Comparison of ENCODE assay signal across 3 cellular contexts in the genomic region with DNA sequence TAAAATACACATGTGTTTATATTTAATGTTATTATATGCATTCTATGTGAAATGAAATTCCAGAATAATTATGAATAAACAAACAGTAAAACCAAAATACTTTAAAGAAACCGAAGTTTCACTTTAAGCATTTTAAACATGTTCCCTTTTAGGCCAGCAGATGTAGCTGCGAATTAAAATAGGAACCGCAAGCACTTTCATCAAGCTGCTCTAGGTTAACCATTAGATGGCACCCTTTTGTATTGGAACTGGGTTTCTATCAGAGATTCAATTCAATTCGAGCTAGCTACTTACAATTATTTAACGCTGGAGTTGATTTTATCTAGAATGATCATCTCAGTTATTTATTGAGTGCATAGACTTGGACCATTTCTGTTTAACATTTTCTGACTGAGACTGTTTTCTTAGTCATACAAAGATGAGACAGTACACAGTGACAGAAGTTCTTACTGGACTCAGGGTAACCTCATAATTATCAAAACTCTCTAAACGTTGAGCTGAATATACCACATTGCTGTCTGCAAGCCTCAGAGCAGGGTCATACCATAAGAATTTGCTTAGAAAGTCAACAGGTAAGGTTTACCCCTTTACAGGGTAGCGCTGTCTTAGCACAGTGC.
TF ChIP-seq lines count a peak whose summit lies in the region.

No MANE protein-coding gene starts in this region.

TF ChIP-seq in GM12891, 5 proteins besides CTCF, POLR2A, EP300 and RAD21:
- TF ChIP-seq SPI1 (IDR thresholded peaks at IDR 0.05; ENCODE audit: low read depth, low read length) (peak; percentile 14; the same call in 1 of the 2 replicates), POU2F2 (IDR thresholded peaks at IDR 0.05; ENCODE audit: low read depth, low read length) (no peak), POLR2AphosphoS5 (IDR thresholded peaks at IDR 0.05; ENCODE audit: low read depth, low read length) (no peak), PAX5 (IDR thresholded peaks at IDR 0.05; ENCODE audit: insufficient read depth, low read length, severe bottlenecking) (no peak), TAF1 (IDR thresholded peaks at IDR 0.05; ENCODE audit: low read depth, low read length) (no peak)

TF ChIP-seq in HCT116, 20 proteins besides CTCF, POLR2A, EP300 and RAD21:
- TF ChIP-seq SP1 (IDR thresholded peaks at IDR 0.05; ENCODE audit: low read depth) (peak; percentile 33; the same call in 1 of the 2 replicates), REST (IDR thresholded peaks at IDR 0.05; ENCODE audit: low read depth) (no peak), CEBPB (IDR thresholded peaks at IDR 0.05; ENCODE audit: low read depth) (no peak; the same call in 1 of the 2 replicates), FOSL1 (IDR thresholded peaks at IDR 0.05; ENCODE audit: low read depth) (0 out of 2 replicates have a peak, but pooled peaks have one; percentile 9), EGR1 (IDR thresholded peaks at IDR 0.05; ENCODE audit: low read depth) (no peak), SRF (IDR thresholded peaks at IDR 0.05; ENCODE audit: low read depth) (no peak), ELF1 (IDR thresholded peaks at IDR 0.05; ENCODE audit: borderline replicate concordance, low read depth) (no peak), SIN3A (IDR thresholded peaks at IDR 0.05; ENCODE audit: low read depth) (no peak; the same call in 1 of the 2 replicates), JUND (IDR thresholded peaks at IDR 0.05) (0 out of 2 replicates have a peak, but pooled peaks have one; percentile 11), ZFX (IDR thresholded peaks at IDR 0.05) (no peak), POLR2AphosphoS5 (IDR thresholded peaks at IDR 0.05; ENCODE audit: low read depth, low read length) (no peak), CBX3 (IDR thresholded peaks at IDR 0.05; ENCODE audit: low read depth) (no peak), EZH2phosphoT487 (IDR thresholded peaks at IDR 0.05; ENCODE audit: borderline replicate concordance) (no peak), YY1 (IDR thresholded peaks at IDR 0.05; ENCODE audit: extremely low read depth, insufficient replicate concordance, low read depth, low read length) (no peak), ATF3 (IDR thresholded peaks at IDR 0.05) (no peak), TCF7L2 (IDR thresholded peaks at IDR 0.05; ENCODE audit: borderline replicate concordance, extremely low read depth, insufficient read depth, insufficient read length) (no peak), EZH2 (IDR thresholded peaks at IDR 0.05) (no peak), ZNF274 (IDR thresholded peaks at IDR 0.05; ENCODE audit: low read depth, low read length) (no peak)
- TF ChIP-seq, protein P1, sequence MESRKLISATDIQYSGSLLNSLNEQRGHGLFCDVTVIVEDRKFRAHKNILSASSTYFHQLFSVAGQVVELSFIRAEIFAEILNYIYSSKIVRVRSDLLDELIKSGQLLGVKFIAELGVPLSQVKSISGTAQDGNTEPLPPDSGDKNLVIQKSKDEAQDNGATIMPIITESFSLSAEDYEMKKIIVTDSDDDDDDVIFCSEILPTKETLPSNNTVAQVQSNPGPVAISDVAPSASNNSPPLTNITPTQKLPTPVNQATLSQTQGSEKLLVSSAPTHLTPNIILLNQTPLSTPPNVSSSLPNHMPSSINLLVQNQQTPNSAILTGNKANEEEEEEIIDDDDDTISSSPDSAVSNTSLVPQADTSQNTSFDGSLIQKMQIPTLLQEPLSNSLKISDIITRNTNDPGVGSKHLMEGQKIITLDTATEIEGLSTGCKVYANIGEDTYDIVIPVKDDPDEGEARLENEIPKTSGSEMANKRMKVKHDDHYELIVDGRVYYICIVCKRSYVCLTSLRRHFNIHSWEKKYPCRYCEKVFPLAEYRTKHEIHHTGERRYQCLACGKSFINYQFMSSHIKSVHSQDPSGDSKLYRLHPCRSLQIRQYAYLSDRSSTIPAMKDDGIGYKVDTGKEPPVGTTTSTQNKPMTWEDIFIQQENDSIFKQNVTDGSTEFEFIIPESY (IDR thresholded peaks at IDR 0.05; ENCODE audit: extremely low read depth, insufficient replicate concordance, low read length), result no peak
- TF ChIP-seq, protein P2, sequence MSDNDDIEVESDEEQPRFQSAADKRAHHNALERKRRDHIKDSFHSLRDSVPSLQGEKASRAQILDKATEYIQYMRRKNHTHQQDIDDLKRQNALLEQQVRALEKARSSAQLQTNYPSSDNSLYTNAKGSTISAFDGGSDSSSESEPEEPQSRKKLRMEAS (IDR thresholded peaks at IDR 0.05), result 0 out of 2 replicates have a peak, but pooled peaks have one; percentile 18

TF ChIP-seq in endothelial cell of umbilical vein, 7 proteins besides CTCF, POLR2A, EP300 and RAD21:
- no peak for TF ChIP-seq JUN (IDR thresholded peaks at IDR 0.05; ENCODE audit: borderline replicate concordance, insufficient read depth, insufficient read length, low read depth)
- peak; percentile 16 for TF ChIP-seq GATA2 (IDR thresholded peaks at IDR 0.05; ENCODE audit: insufficient read depth, insufficient read length, low read depth, low read length)
